In genomic region chr2:234121999-234122398, GRCh38 we compare ENCODE assay signal across 7 cellular contexts.
"Had no signal": no experiment of that assay in that cellular context is flagged by ENCODE, and none has a peak within 500 bp of the region (broad histone marks: within the 10 kb centered on the region; RNA-seq: fewer than 3 reads in every experiment).

No MANE protein-coding gene starts in this region.

- H3K27ac ChIP-seq: HL-60 had no signal

- H2AFZ ChIP-seq: GM23338 had no signal

- H3K27ac Mint-ChIP-seq: GM23338, HFFc6 had no signal

- H3K4me3 Mint-ChIP-seq: GM23338, HFFc6 had no signal

- H3K4me3 ChIP-seq: GM23338, HAP-1, K562 had no signal

- H3K9me3 ChIP-seq: HAP-1 had no signal

- H3K36me3 ChIP-seq: HAP-1 had no signal

- H3K4me1 ChIP-seq: HAP-1 had no signal

- H3K4me2 ChIP-seq: GM23338 had no signal

- ATAC-seq: GM23338, HCT116, K562 had no signal

- H3K9me3 Mint-ChIP-seq: HFFc6 had no signal

- DNase-seq: HFFc6, IMR-90 had no signal
